1 cellular context compared by ENCODE assay signal in genomic region chr18:49859725-49860124, GRCh38.
TF ChIP-seq lines count a peak whose summit lies in the region.

No MANE protein-coding gene starts in this region.

TF ChIP-seq in liver, 16 proteins besides CTCF, POLR2A, EP300 and RAD21 (continued from another document):
- TF ChIP-seq ZBTB33 (IDR thresholded peaks at IDR 0.05) (no peak), RXRA (IDR thresholded peaks at IDR 0.05) (no peak), HNF4A (conservative IDR thresholded peaks at IDR 0.05) (no peak), MAX (IDR thresholded peaks at IDR 0.05) (no peak), ATF3 (IDR thresholded peaks at IDR 0.05) (no peak), REST (IDR thresholded peaks at IDR 0.05) (no peak), YY1 (IDR thresholded peaks at IDR 0.05) (no peak), SP1 (IDR thresholded peaks at IDR 0.05) (no peak), NR2F2 (IDR thresholded peaks at IDR 0.05) (no peak), FOXA1 (IDR thresholded peaks at IDR 0.05) (no peak), GABPA (IDR thresholded peaks at IDR 0.05 in 1 of 2, conservative IDR thresholded peaks at IDR 0.05 in 1 of 2) (no peak)
TF ChIP-seq in liver: peak in this region for 0.
